23 cellular contexts compared by ENCODE assay signal in the genomic region with DNA sequence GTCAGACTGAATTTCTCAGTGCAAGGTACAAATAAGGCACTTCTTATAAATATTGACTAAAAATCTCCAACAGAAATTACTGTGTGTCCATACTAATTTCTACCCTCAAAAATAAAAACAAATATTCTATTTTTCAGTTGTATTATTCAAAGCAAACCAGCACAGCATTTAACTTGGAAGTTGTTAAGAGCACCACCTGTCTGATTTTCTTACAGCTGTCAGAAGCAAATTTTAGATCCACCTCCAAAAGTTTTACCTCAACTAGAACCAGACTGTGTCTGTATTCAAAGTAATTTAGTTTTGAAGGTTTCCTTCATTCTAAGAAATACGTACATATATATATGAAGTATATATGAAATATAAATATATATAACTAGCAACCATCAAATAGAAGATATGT. TPM values are rescaled to one million over a fixed set of nuclear protein-coding genes. Genes with fewer than 3 reads are reported as not detected.
DNase-seq lines count a peak whose midpoint lies in the region; TF ChIP-seq lines count a peak whose summit lies in the region.
"Had no signal": no experiment of that assay in that cellular context is flagged by ENCODE, and none has a peak within 500 bp of the region (broad histone marks: within the 10 kb centered on the region; RNA-seq: fewer than 3 reads in every experiment).

No MANE protein-coding gene starts in this region.

- no peaks in the 10 kb centered on the region for H4K20me1 ChIP-seq in smooth muscle cell (ENCODE audit: low read depth)
- H4K20me1 ChIP-seq: BLaER1 had no signal

- no peaks in the 10 kb centered on the region for H3K9me3 ChIP-seq in smooth muscle cell (replicated peaks; ENCODE audit: low read depth)
- H3K9me3 ChIP-seq: BLaER1, MG63 had no signal

- no peak overlapping the region for H3K27ac ChIP-seq in smooth muscle cell (ENCODE audit: low read depth)
- H3K27ac ChIP-seq: BLaER1, RWPE1, SK-N-MC had no signal

- TF ChIP-seq POLR2A in erythroblast (IDR thresholded peaks at IDR 0.05; ENCODE audit: low read length): no peak

- H3K4me1 ChIP-seq in smooth muscle cell (ENCODE audit: low read depth): no peaks in the 10 kb centered on the region
- H3K4me1 ChIP-seq: BLaER1 had no signal

- TF ChIP-seq CTCF in smooth muscle cell (IDR thresholded peaks at IDR 0.05; ENCODE audit: borderline replicate concordance, insufficient read depth, poor library complexity, severe bottlenecking): no peak

- H3K9ac ChIP-seq in smooth muscle cell (ENCODE audit: low read depth): no peak overlapping the region
- H3K9ac ChIP-seq: BLaER1 had no signal

- H3K79me2 ChIP-seq in smooth muscle cell (ENCODE audit: low read depth): no peaks in the 10 kb centered on the region

- H2AFZ ChIP-seq in smooth muscle cell (ENCODE audit: low read depth): peak overlapping the region; percentile 61

- DNase-seq in NCI-H2171 treated with DMSO at 0.1 percent for 48 hours (lab: John Stamatoyannopoulos, UW): peak; percentile 16
- DNase-seq in NCI-H2171 (lab: John Stamatoyannopoulos, UW): no peak
- peak; percentile 75 for DNase-seq in NCI-H526 treated with DMSO at 0.1 percent for 48 hours (lab: John Stamatoyannopoulos, UW)
- peak; percentile 29 for DNase-seq in myocyte (ENCODE audit: low read depth)
- DNase-seq in smooth muscle cell (lab: John Stamatoyannopoulos, UW; ENCODE audit: unreplicated experiment): no peak
- no peak for DNase-seq in T-helper 1 cell
- DNase-seq in erythroblast (lab: John Stamatoyannopoulos, UW): no peak
- DNase-seq: 8988T; CD4-positive, CD25-positive, alpha-beta regulatory T cell; HCEC 1CT; IMR-90; KG1; MG63; NCI-H1105 treated with DMSO at 0.1 percent for 48 hours; NCI-H146; NCI-H1930; NCI-H2107; NCI-H446 treated with DMSO at 0.1 percent for 48 hours; NCI-H69; SIG-M5 had no signal

- H3F3A ChIP-seq in smooth muscle cell (ENCODE audit: low read depth): no peaks in the 10 kb centered on the region

- no peak overlapping the region for H3K4me3 ChIP-seq in smooth muscle cell
- H3K4me3 ChIP-seq: BLaER1, MG63, SK-N-MC had no signal

- 95% methylated on average over 1 of the region's 1 CpG for WGBS in smooth muscle cell (ENCODE audit: low lambda C conversion rate)

- H3K27me3 ChIP-seq in smooth muscle cell (ENCODE audit: low read depth): no peaks in the 10 kb centered on the region
- H3K27me3 ChIP-seq: BLaER1, MG63 had no signal

- no peaks in the 10 kb centered on the region for H3K36me3 ChIP-seq in smooth muscle cell (ENCODE audit: low read depth)
- H3K36me3 ChIP-seq: BLaER1, MG63 had no signal

- H3K4me2 ChIP-seq in smooth muscle cell: no peak overlapping the region
- H3K4me2 ChIP-seq: BLaER1 had no signal

RNA-seq across cellular contexts. Expression of a gene that starts 1.2 kb away (rescaled TPM):
- total RNA-seq in myocyte (2.7 and 12.8 TPM in 2 replicates), smooth muscle cell (not detected in 2 replicates)
- 0.74 TPM for polyA plus RNA-seq in myocyte (2012)
- 0.14 TPM in 1 of 2 replicates, not detected in the other for polyA plus RNA-seq in smooth muscle cell
- total RNA-seq: CD4-positive, CD25-positive, alpha-beta regulatory T cell; IMR-90 had no signal
- polyA plus RNA-seq: CD4-positive, CD25-positive, alpha-beta regulatory T cell; IMR-90 had no signal

Comparison
In these comparisons a context has a peak if more than half of its experiments do, and no peak if none do; other contexts are left out.
1. DNase-seq: peak in NCI-H2171 treated with DMSO at 0.1 percent for 48 hours (single experiment), NCI-H526 treated with DMSO at 0.1 percent for 48 hours (single experiment) and myocyte (single experiment); none in NCI-H2171 (single experiment), smooth muscle cell (single experiment), T-helper 1 cell (0 of 5) and erythroblast (0 of 2).